In genomic region chr2:145096582-145096981, GRCh38 we compare ENCODE assay signal across 21 cellular contexts.
A peak's percentile ranks its signal among the peaks of the same experiment; 100 is the strongest.
DNase-seq lines count a peak whose midpoint lies in the region; ATAC-seq and TF ChIP-seq lines count a peak whose summit lies in the region.
"Had no signal": no experiment of that assay in that cellular context is flagged by ENCODE, and none has a peak within 500 bp of the region (broad histone marks: within the 10 kb centered on the region; RNA-seq: fewer than 3 reads in every experiment).

No MANE protein-coding gene starts in this region.

- H3K36me3 Mint-ChIP-seq in osteocyte (ENCODE audit: unreplicated experiment) = peaks cover 6% of the 10 kb centered on the region
- H3K36me3 Mint-ChIP-seq: IgD-negative memory B cell had no signal

- ATAC-seq in esophagus mucosa (peak; percentile 67), HG03442 (IDR thresholded peaks at IDR 0.05; ENCODE audit: unreplicated experiment) (no peak)
- ATAC-seq: body of pancreas, gastroesophageal sphincter had no signal

- H3K27ac Mint-ChIP-seq in osteocyte (ENCODE audit: unreplicated experiment) = peak overlapping the region; percentile 81
- H3K27ac Mint-ChIP-seq: CD4-positive, alpha-beta T cell had no signal

- no peaks in the 10 kb centered on the region for H3K27me3 Mint-ChIP-seq in osteocyte (ENCODE audit: unreplicated experiment)
- H3K27me3 Mint-ChIP-seq: CD4-positive, alpha-beta T cell had no signal

- TF ChIP-seq CTCF in osteocyte (IDR thresholded peaks at IDR 0.05) = no peak

- H3K9me3 Mint-ChIP-seq in osteocyte (ENCODE audit: unreplicated experiment) = peaks cover 8% of the 10 kb centered on the region
- H3K9me3 Mint-ChIP-seq: CD4-positive, alpha-beta T cell had no signal

- H3K4me3 Mint-ChIP-seq in osteocyte (ENCODE audit: unreplicated experiment) = no peak overlapping the region
- H3K4me3 Mint-ChIP-seq: CD4-positive, alpha-beta T cell; IgD-negative memory B cell had no signal

- DNase-seq in GM04503 (ENCODE audit: low read depth) (peak; percentile 59), RPMI7951 (ENCODE audit: low read depth) (peak; percentile 68), osteocyte (ENCODE audit: extremely low spot score, unreplicated experiment) (no peak), NCI-H2171 treated with DMSO at 0.1 percent for 48 hours (lab: John Stamatoyannopoulos, UW) (no peak), DMS153 treated with DMSO at 0.1 percent for 48 hours (lab: John Stamatoyannopoulos, UW; ENCODE audit: unreplicated experiment) (no peak), ecto neural progenitor cell (ENCODE audit: low spot score) (no peak)
- DNase-seq: activated CD4-positive, alpha-beta T cell treated with anti-CD3 and anti-CD28 coated beads for 4 hours; activated CD8-positive, alpha-beta memory T cell treated with anti-CD3 and anti-CD28 coated beads, Interleukin-2, amount 50 U/mL, for 4 hours; activated naive CD4-positive, alpha-beta T cell; body of pancreas; CD4-positive, alpha-beta T cell; DMS79; effector CD8-positive, alpha-beta T cell; NCI-H1105 treated with DMSO at 0.1 percent for 48 hours; NK-92 treated with Interleukin-12 subunit alpha and Interleukin-12 subunit beta, amount 100 ng/mL, for 24 hours; SIG-M5; stimulated activated CD4-positive, alpha-beta T cell treated with anti-CD3 and anti-CD28 coated beads, Interleukin-4, amount 100 ng/mL, for 4 hours had no signal

- H3K4me1 Mint-ChIP-seq in osteocyte (ENCODE audit: unreplicated experiment) = peaks cover 42% of the 10 kb centered on the region
- H3K4me1 Mint-ChIP-seq: IgD-negative memory B cell had no signal

Comparison
In these comparisons a context has a peak if more than half of its experiments do, and no peak if none do; other contexts are left out.
1. DNase-seq: peak in GM04503 (single experiment) and RPMI7951 (single experiment); none in osteocyte (single experiment), NCI-H2171 treated with DMSO at 0.1 percent for 48 hours (single experiment), DMS153 treated with DMSO at 0.1 percent for 48 hours (single experiment) and ecto neural progenitor cell (single experiment).